In genomic region chr1:244952940-244953339, GRCh38 we compare ENCODE assay signal across 10 cellular contexts.
DNase-seq lines count a peak whose midpoint lies in the region; ATAC-seq and TF ChIP-seq lines count a peak whose summit lies in the region.
"Had no signal": no experiment of that assay in that cellular context is flagged by ENCODE, and none has a peak within 500 bp of the region (broad histone marks: within the 10 kb centered on the region; RNA-seq: fewer than 3 reads in every experiment).

No MANE protein-coding gene starts in this region.

- H3K9me3 Mint-ChIP-seq in activated CD8-positive, alpha-beta T cell treated with anti-CD3 and anti-CD28 coated beads, Interleukin-2, amount 10 ng/mL, durations not matched to agents 7 days and 5 days (ENCODE audit: insufficient read depth): no peaks in the 10 kb centered on the region
- H3K9me3 Mint-ChIP-seq: IgD-negative memory B cell had no signal

- no peak for DNase-seq in activated CD8-positive, alpha-beta T cell treated with anti-CD3 and anti-CD28 coated beads, Interleukin-2, amount 10 ng/mL, durations not matched to agents 7 days and 5 days
- DNase-seq in A673 (ENCODE audit: low spot score): no peak
- no peak for DNase-seq in germinal center (ENCODE audit: low spot score)
- no peak for DNase-seq in NCI-H146 treated with DMSO at 0.1 percent for 48 hours (lab: John Stamatoyannopoulos, UW; ENCODE audit: unreplicated experiment)

- H3K36me3 Mint-ChIP-seq in activated CD8-positive, alpha-beta T cell treated with anti-CD3 and anti-CD28 coated beads, Interleukin-2, amount 10 ng/mL, durations not matched to agents 7 days and 5 days (ENCODE audit: low read depth): no peaks in the 10 kb centered on the region
- H3K36me3 Mint-ChIP-seq: IgD-negative memory B cell had no signal

- H3K27ac ChIP-seq in duodenal mucosa (ENCODE audit: low read depth, low read length) (no peak overlapping the region), A673 (ENCODE audit: low read depth, low read length, poor library complexity, severe bottlenecking) (no peak overlapping the region)

- H3K27ac Mint-ChIP-seq in activated CD8-positive, alpha-beta T cell treated with anti-CD3 and anti-CD28 coated beads, Interleukin-2, amount 10 ng/mL, durations not matched to agents 7 days and 5 days: no peak overlapping the region

- peak overlapping the region; percentile 17 to 43 for H3K4me3 ChIP-seq in duodenal mucosa (ENCODE audit: low read depth in 1 of 2, low read length in 2 of 2)
- H3K4me3 ChIP-seq in A673 (ENCODE audit: low read depth, low read length, poor library complexity, severe bottlenecking): no peak overlapping the region

- H3K4me3 Mint-ChIP-seq in activated CD8-positive, alpha-beta T cell treated with anti-CD3 and anti-CD28 coated beads, Interleukin-2, amount 10 ng/mL, durations not matched to agents 7 days and 5 days: no peak overlapping the region
- H3K4me3 Mint-ChIP-seq: IgD-negative memory B cell had no signal

- H3K9ac ChIP-seq in duodenal mucosa (ENCODE audit: low read depth in 1 of 2, low read length in 2 of 2): no peak overlapping the region

- no peak for TF ChIP-seq CTCF in A673 (conservative IDR thresholded peaks at IDR 0.05; ENCODE audit: low read depth, low read length)

- CTCF ChIA-PET in activated CD8-positive, alpha-beta T cell treated with anti-CD3 and anti-CD28 coated beads, Interleukin-2, amount 10 ng/mL, durations not matched to agents 7 days and 5 days (lab: Charles Lee): no interaction called here
- CTCF ChIA-PET in A673 (lab: Charles Lee): no interaction called here

- no peaks in the 10 kb centered on the region for H3K27me3 Mint-ChIP-seq in activated CD8-positive, alpha-beta T cell treated with anti-CD3 and anti-CD28 coated beads, Interleukin-2, amount 10 ng/mL, durations not matched to agents 7 days and 5 days (ENCODE audit: low read depth)

- H3K4me1 Mint-ChIP-seq in activated CD8-positive, alpha-beta T cell treated with anti-CD3 and anti-CD28 coated beads, Interleukin-2, amount 10 ng/mL, durations not matched to agents 7 days and 5 days (ENCODE audit: low read depth): no peaks in the 10 kb centered on the region

- H3K9me3 ChIP-seq in duodenal mucosa (ENCODE audit: control insufficient read depth in 1 of 2, low read length in 2 of 2): no peaks in the 10 kb centered on the region
- no peaks in the 10 kb centered on the region for H3K9me3 ChIP-seq in A673 (ENCODE audit: low read depth, low read length, poor library complexity, severe bottlenecking)

- H3K27me3 ChIP-seq in duodenal mucosa (ENCODE audit: control insufficient read depth in 1 of 2, insufficient read depth in 2 of 2, low read length in 2 of 2) (no peaks in the 10 kb centered on the region), A673 (replicated peaks; ENCODE audit: insufficient read depth, low read depth, low read length, poor library complexity) (no peaks in the 10 kb centered on the region)

- peaks cover 4 to 13% of the 10 kb centered on the region in 2 donors for H3K4me1 ChIP-seq in duodenal mucosa (ENCODE audit: control insufficient read depth in 1 of 2, insufficient read depth in 2 of 2, low read length in 2 of 2)
- no peaks in the 10 kb centered on the region for H3K4me1 ChIP-seq in A673 (ENCODE audit: insufficient read depth, low read length, poor library complexity, severe bottlenecking)

- POLR2A ChIA-PET in activated CD8-positive, alpha-beta T cell treated with anti-CD3 and anti-CD28 coated beads, Interleukin-2, amount 10 ng/mL, durations not matched to agents 7 days and 5 days (lab: Charles Lee): no interaction called here
- POLR2A ChIA-PET in A673 (lab: Charles Lee; ENCODE audit: low non-redundant PET): no interaction called here

- H3K36me3 ChIP-seq in duodenal mucosa (ENCODE audit: control insufficient read depth in 1 of 2, insufficient read depth in 2 of 2, low read length in 2 of 2) (no peaks in the 10 kb centered on the region), A673 (ENCODE audit: insufficient read depth, low read length, poor library complexity, severe bottlenecking) (no peaks in the 10 kb centered on the region)

- peak; percentile 90 for ATAC-seq in GM18498 (IDR thresholded peaks at IDR 0.05; ENCODE audit: unreplicated experiment)
- peak; percentile 48 for ATAC-seq in GM21360 (IDR thresholded peaks at IDR 0.05; ENCODE audit: unreplicated experiment)
- peak; percentile 95 for ATAC-seq in HG03139 (IDR thresholded peaks at IDR 0.05; ENCODE audit: unreplicated experiment)
- no peak for ATAC-seq in activated CD8-positive, alpha-beta T cell treated with anti-CD3 and anti-CD28 coated beads, Interleukin-2, amount 10 ng/mL, durations not matched to agents 7 days and 5 days
- ATAC-seq: Panc1 had no signal

- BruUV-seq in A673 (replicated peaks; lab: Mats Ljungman, UMichigan): no TSS peak

- intact Hi-C loops in A673 (cut with micrococcal nuclease; ENCODE audit: unreplicated experiment): no loop called here
